ENCODE assay signal across 13 cellular contexts in the genomic region with DNA sequence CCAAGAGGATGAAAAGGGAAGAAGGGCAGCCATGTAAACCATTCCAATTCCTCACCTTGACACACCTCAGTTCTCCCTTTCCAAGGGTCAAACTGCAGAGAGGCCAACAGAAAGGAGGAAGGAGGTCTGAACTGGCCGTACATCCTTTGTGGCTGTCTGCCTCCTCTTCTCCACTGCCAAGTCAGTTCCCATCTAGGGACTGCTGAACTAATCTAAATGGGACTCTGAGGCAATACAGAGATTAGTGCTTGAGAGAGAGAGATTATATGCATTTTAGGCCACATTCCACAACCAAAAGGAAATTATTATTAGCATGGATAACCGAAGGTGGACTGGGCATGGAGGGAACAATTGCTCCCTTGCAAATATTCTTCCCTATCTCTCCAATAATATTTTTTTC. TPM values are rescaled to one million over a fixed set of nuclear protein-coding genes. Genes with fewer than 3 reads are reported as not detected.
DNase-seq lines count a peak whose midpoint lies in the region; ATAC-seq and TF ChIP-seq lines count a peak whose summit lies in the region.
"Had no signal": no experiment of that assay in that cellular context is flagged by ENCODE, and none has a peak within 500 bp of the region (broad histone marks: within the 10 kb centered on the region; RNA-seq: fewer than 3 reads in every experiment).

No MANE protein-coding gene starts in this region.

- no peak overlapping the region for H3K18ac ChIP-seq in IMR-90 (ENCODE audit: low read depth, low read length)

- H3K4ac ChIP-seq in IMR-90 (ENCODE audit: low read depth, low read length), result no peak overlapping the region

- no peak overlapping the region for H2AK9ac ChIP-seq in IMR-90 (replicated peaks; ENCODE audit: low read depth, low read length, poor library complexity)

- H3K36me3 ChIP-seq in ACC112 (ENCODE audit: insufficient read depth, low read length), result no peaks in the 10 kb centered on the region
- 0 out of 2 replicates have a peak, but pooled peaks cover 1% of the 10 kb centered on the region for H3K36me3 ChIP-seq in IMR-90 (ENCODE audit: control insufficient read depth, insufficient read depth, low read length)
- no peaks in the 10 kb centered on the region for H3K36me3 ChIP-seq in duodenal mucosa (ENCODE audit: control insufficient read depth in 1 of 2, insufficient read depth in 2 of 2, low read length in 2 of 2)
- H3K36me3 ChIP-seq in muscle layer of duodenum (ENCODE audit: control insufficient read depth in 1 of 2, insufficient read depth in 2 of 2, low read length in 2 of 2), result no peaks in the 10 kb centered on the region
- H3K36me3 ChIP-seq in SJCRH30, result no peaks in the 10 kb centered on the region

- H3K4me1 ChIP-seq in ACC112 (ENCODE audit: control insufficient read depth, insufficient read depth, low read length, unreplicated experiment) (peaks cover 40% of the 10 kb centered on the region), IMR-90 (ENCODE audit: control insufficient read depth, insufficient read depth, low read length) (peaks cover 10% of the 10 kb centered on the region), duodenal mucosa (ENCODE audit: control insufficient read depth in 1 of 2, insufficient read depth in 2 of 2, low read length in 2 of 2) (peaks cover 24 to 35% of the 10 kb centered on the region in 2 donors), muscle layer of duodenum (ENCODE audit: control insufficient read depth in 1 of 2, insufficient read depth in 2 of 2, low read length in 2 of 2) (peaks cover 27 to 32% of the 10 kb centered on the region in 2 donors), SJCRH30 (no peaks in the 10 kb centered on the region; the same call in 1 of the 2 replicates)

- TF ChIP-seq CTCF in IMR-90 (conservative IDR thresholded peaks at IDR 0.05; ENCODE audit: low read depth, low read length), result no peak

- peaks cover 19% of the 10 kb centered on the region for H3K9me1 ChIP-seq in IMR-90 (ENCODE audit: insufficient read depth, low read length)

- H4K20me1 ChIP-seq in IMR-90 (ENCODE audit: insufficient read depth, low read length), result peaks cover 42% of the 10 kb centered on the region

- intact Hi-C loops in IMR-90 (cut with micrococcal nuclease), result loop anchor here (5.0 kb wide), 1 partner anchor 36 kb away; no protein-coding TSS in a partner anchor

- WGBS in IMR-90 (ENCODE audit: extremely low coverage in 2 of 2, insufficient read length in 1 of 2), 2 experiments, result no CpG with 5 or more reads among the region's 2 CpGs

- no peak for TF ChIP-seq RAD21 in IMR-90 (IDR thresholded peaks at IDR 0.05; ENCODE audit: low read length)

- H3K4me3 ChIP-seq in ACC112 (ENCODE audit: low read depth, low read length), result peak overlapping the region; percentile 79
- H3K4me3 ChIP-seq in IMR-90 (ENCODE audit: insufficient read depth, low read depth, low read length), result no peak overlapping the region
- peak overlapping the region; percentile 86 to 92 for H3K4me3 ChIP-seq in duodenal mucosa (ENCODE audit: low read depth in 1 of 2, low read length in 2 of 2)
- H3K4me3 ChIP-seq in muscle layer of duodenum (ENCODE audit: low read depth in 1 of 2, low read length in 2 of 2), result peak overlapping the region; percentile 69 to 90
- H3K4me3 ChIP-seq in SJCRH30, result no peak overlapping the region

- POLR2A ChIA-PET in IMR-90 (lab: Charles Lee; ENCODE audit: unreplicated experiment), result no interaction called here

- no peak overlapping the region for H2BK15ac ChIP-seq in IMR-90 (ENCODE audit: low read depth, low read length)

- H2BK120ac ChIP-seq in IMR-90 (ENCODE audit: low read depth, low read length), result no peak overlapping the region

- H3K27me3 ChIP-seq in ACC112 (ENCODE audit: insufficient read depth, low read length) (no peaks in the 10 kb centered on the region), IMR-90 (ENCODE audit: control insufficient read depth, insufficient read depth, low read length) (no peaks in the 10 kb centered on the region), duodenal mucosa (ENCODE audit: control insufficient read depth in 1 of 2, insufficient read depth in 2 of 2, low read length in 2 of 2) (no peaks in the 10 kb centered on the region), muscle layer of duodenum (ENCODE audit: low read depth, low read length) (no peaks in the 10 kb centered on the region), SJCRH30 (no peaks in the 10 kb centered on the region)

- no peak overlapping the region for H3K56ac ChIP-seq in IMR-90 (ENCODE audit: extremely low read depth, insufficient read depth, low read length)

- no peak overlapping the region for H2AFZ ChIP-seq in ACC112 (ENCODE audit: low read length, unreplicated experiment)
- no peak overlapping the region for H2AFZ ChIP-seq in IMR-90 (replicated peaks; ENCODE audit: low read length, poor library complexity)

- peak overlapping the region; percentile 70; the same call in 1 of the 2 replicates for H3K23ac ChIP-seq in IMR-90 (ENCODE audit: low read depth, low read length)

- no peak for ATAC-seq in IMR-90 (ENCODE audit: low read depth)

- H4K8ac ChIP-seq in IMR-90 (ENCODE audit: low read depth in 2 of 2, low read length in 2 of 2), result peak overlapping the region in 1 of 2 experiments; percentile 24; a peak in 1 of 4 replicates

- peak overlapping the region; percentile 98; the same call in 1 of the 2 replicates for H3K4me2 ChIP-seq in IMR-90 (ENCODE audit: low read depth, low read length)

- H2AK5ac ChIP-seq in IMR-90 (ENCODE audit: low read depth, low read length), result no peak overlapping the region

- H2BK20ac ChIP-seq in IMR-90 (ENCODE audit: low read depth, low read length), result no peak overlapping the region

- H3K9me3 ChIP-seq in IMR-90 (ENCODE audit: control insufficient read depth, insufficient read depth, low read length) (no peaks in the 10 kb centered on the region), duodenal mucosa (ENCODE audit: control insufficient read depth in 1 of 2, low read length in 2 of 2) (no peaks in the 10 kb centered on the region), muscle layer of duodenum (ENCODE audit: control insufficient read depth in 1 of 2, low read length in 2 of 2) (no peaks in the 10 kb centered on the region), SJCRH30 (replicated peaks) (no peaks in the 10 kb centered on the region)

- H3K9ac ChIP-seq in IMR-90 (ENCODE audit: low read depth, low read length) (no peak overlapping the region), duodenal mucosa (ENCODE audit: low read depth in 1 of 2, low read length in 2 of 2) (no peak overlapping the region)

- DNase-seq in IMR-90, result no peak
- no peak for DNase-seq in Ammon's horn (ENCODE audit: low spot score)
- DNase-seq in SJCRH30, result no peak
- no peak for DNase-seq in NCI-H128 (lab: John Stamatoyannopoulos, UW; ENCODE audit: unreplicated experiment)
- no peak for DNase-seq in HK-2 (ENCODE audit: unreplicated experiment)
- DNase-seq: activated CD8-positive, alpha-beta memory T cell treated with anti-CD3 and anti-CD28 coated beads for 24 hours; NCI-H524 treated with DMSO at 0.1 percent for 48 hours; T-helper 1 cell had no signal

- no peak overlapping the region for H3K27ac ChIP-seq in ACC112 (ENCODE audit: low read depth, low read length)
- no peak overlapping the region for H3K27ac ChIP-seq in IMR-90 (ENCODE audit: insufficient read depth, low read length)
- no peak overlapping the region for H3K27ac ChIP-seq in duodenal mucosa (ENCODE audit: low read depth, low read length)
- no peak overlapping the region for H3K27ac ChIP-seq in muscle layer of duodenum (ENCODE audit: low read length)
- no peak overlapping the region for H3K27ac ChIP-seq in SJCRH30

- H4K5ac ChIP-seq in IMR-90 (ENCODE audit: low read depth, low read length), result no peak overlapping the region

- peaks cover 47 to 64% of the 10 kb centered on the region in 2 experiments for H3K79me1 ChIP-seq in IMR-90 (ENCODE audit: low read depth in 1 of 2, low read length in 2 of 2)

- TF ChIP-seq POLR2A in IMR-90 (IDR thresholded peaks at IDR 0.05; ENCODE audit: low read depth, low read length), result no peak

- dilution Hi-C loops in IMR-90 (cut with HindIII; ENCODE audit: low sequenced_read_pairs, unreplicated experiment), result no loop called here

- no TSS peak for BruUV-seq in IMR-90 (replicated peaks; lab: Mats Ljungman, UMichigan)

- CTCF ChIA-PET in IMR-90 (lab: Yijun Ruan, JAX), result no interaction called here

- H3K14ac ChIP-seq in IMR-90 (replicated peaks; ENCODE audit: low read depth, low read length), result no peak overlapping the region

- peaks cover 53% of the 10 kb centered on the region for H3K79me2 ChIP-seq in ACC112 (ENCODE audit: control insufficient read depth, insufficient read depth, low read length, unreplicated experiment)

- in situ Hi-C loops in IMR-90 (cut with MboI; ENCODE audit: low sequenced_read_pairs), result no loop called here

- H2BK5ac ChIP-seq in IMR-90 (ENCODE audit: low read depth, low read length, poor library complexity, severe bottlenecking), result no peak overlapping the region

- no peak overlapping the region for H4K91ac ChIP-seq in IMR-90 (ENCODE audit: insufficient read depth, low read depth, low read length)

TF ChIP-seq in IMR-90, 13 proteins besides CTCF, POLR2A, EP300 and RAD21:
- no peak for TF ChIP-seq RFX5 (IDR thresholded peaks at IDR 0.05; ENCODE audit: low read depth, low read length)
- TF ChIP-seq RCOR1 (IDR thresholded peaks at IDR 0.05; ENCODE audit: insufficient replicate concordance, low read length), result no peak
- no peak for TF ChIP-seq BHLHE40 (IDR thresholded peaks at IDR 0.05; ENCODE audit: low read depth, low read length)
- no peak for TF ChIP-seq MXI1 (IDR thresholded peaks at IDR 0.05; ENCODE audit: borderline replicate concordance, low read depth, low read length)
- TF ChIP-seq MAFK (IDR thresholded peaks at IDR 0.05; ENCODE audit: low read depth, low read length), result no peak

RNA-seq across cellular contexts. Expression of a gene that starts 2.7 kb away (rescaled TPM):
- total RNA-seq in IMR-90 (2012; rRNA removed), result 15.3 and 16.8 TPM in 2 replicates
- 17.2 and 18.5 TPM in 2 replicates for polyA plus RNA-seq in IMR-90 (2012; rRNA removed)
- 8.5 and 14.8 TPM in 2 replicates for polyA plus RNA-seq in IMR-90 (2012; cell fraction: cytosol; rRNA removed)
- polyA plus RNA-seq in IMR-90 (2012; cell fraction: nucleus; rRNA removed; ENCODE audit: low replicate concordance), result 36.4 and 51.9 TPM in 2 replicates
- 19.0 and 19.7 TPM in 2 replicates for total RNA-seq in SJCRH30 (2014; rRNA removed; shearing (Covaris generic))

RNA-seq across cellular contexts. Expression of a gene that starts 56.8 kb away (rescaled TPM):
- not detected in 2 replicates for total RNA-seq in IMR-90 (2012; rRNA removed)
- polyA plus RNA-seq in IMR-90 (2012; rRNA removed), result not detected in 2 replicates
- not detected in 2 replicates for polyA plus RNA-seq in IMR-90 (2012; cell fraction: cytosol; rRNA removed)
- polyA plus RNA-seq in IMR-90 (2012; cell fraction: nucleus; rRNA removed; ENCODE audit: low replicate concordance), result 0.03 and 0.10 TPM in 2 replicates
- 0.05 TPM in 1 of 2 replicates, not detected in the other for total RNA-seq in SJCRH30 (2014; rRNA removed; shearing (Covaris generic))
- total RNA-seq: lung microvascular endothelial cell had no signal
- polyA plus RNA-seq: BJ had no signal

Comparison
In these comparisons a context has a peak if more than half of its experiments do, and no peak if none do; other contexts are left out.
1. H3K4me3 ChIP-seq: peak in ACC112 (single experiment), duodenal mucosa (2 of 2) and muscle layer of duodenum (2 of 2); none in IMR-90 (single experiment) and SJCRH30 (single experiment).